Comparison of ENCODE assay signal across 21 cellular contexts in the genomic region with DNA sequence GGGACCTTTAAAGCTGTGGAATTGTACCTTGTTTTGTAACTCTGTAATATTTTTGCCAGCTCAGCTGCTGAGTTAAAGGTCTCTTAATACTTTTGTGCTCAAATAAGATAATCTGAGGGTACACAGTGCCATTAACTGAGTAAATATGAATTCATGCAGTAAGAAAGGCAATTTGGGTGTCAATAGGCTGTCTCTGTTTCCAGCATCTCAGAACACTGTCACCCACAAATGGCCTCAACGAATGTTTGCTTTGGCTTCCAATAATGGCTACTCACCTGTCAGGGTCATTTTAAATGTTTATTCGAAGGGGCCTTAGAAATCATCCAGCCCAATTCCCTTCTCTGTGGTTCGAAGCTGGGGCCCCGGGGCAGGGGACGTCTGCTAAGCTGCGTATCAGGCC.
DNase-seq lines count a peak whose midpoint lies in the region; ATAC-seq, FAIRE-seq and TF ChIP-seq lines count a peak whose summit lies in the region.
"Had no signal": no experiment of that assay in that cellular context is flagged by ENCODE, and none has a peak within 500 bp of the region (broad histone marks: within the 10 kb centered on the region; RNA-seq: fewer than 3 reads in every experiment).

No MANE protein-coding gene starts in this region.

- TF ChIP-seq POLR2A in HepG2 (IDR thresholded peaks at IDR 0.05; ENCODE audit: insufficient read depth in 1 of 2, low read depth in 2 of 2, low read length in 2 of 2): no peak

- H2AFZ ChIP-seq in HepG2 (ENCODE audit: low read length): no peak overlapping the region
- H2AFZ ChIP-seq: PC-9 had no signal

- H4K20me1 ChIP-seq in HepG2 (ENCODE audit: insufficient read depth, low read length): no peaks in the 10 kb centered on the region

- in situ Hi-C loops in HepG2 (cut with HindIII; ENCODE audit: extremely low pct_ligation_motif_present, low pct_unique_long_range_greater_than_20kb): no loop called here

- H3K9me3 ChIP-seq in HepG2 (ENCODE audit: low read length) (no peaks in the 10 kb centered on the region), BE2C (no peaks in the 10 kb centered on the region)
- H3K9me3 ChIP-seq: A549, SK-N-SH had no signal

- H3K4me3 ChIP-seq in HepG2 (replicated peaks in 1 of 3; ENCODE audit: insufficient read depth in 1 of 3, low read depth in 2 of 3, low read length in 3 of 3) (no peak overlapping the region), BE2C (ENCODE audit: low read depth, low read length) (no peak overlapping the region)
- H3K4me3 ChIP-seq: A549, PC-9 had no signal

- no peak overlapping the region for H3K9ac ChIP-seq in HepG2 (ENCODE audit: insufficient read depth, low read depth, low read length)
- H3K9ac ChIP-seq: KMS-11, SK-N-SH had no signal

- intact Hi-C loops in HepG2 (cut with micrococcal nuclease; ENCODE audit: unreplicated experiment): no loop called here

- no peak for ATAC-seq in HepG2
- no peak for ATAC-seq in GM21529 (IDR thresholded peaks at IDR 0.05; ENCODE audit: unreplicated experiment)
- ATAC-seq in HG03457 (IDR thresholded peaks at IDR 0.05; ENCODE audit: unreplicated experiment): no peak
- ATAC-seq in GM19035 (IDR thresholded peaks at IDR 0.05; ENCODE audit: unreplicated experiment): no peak
- ATAC-seq: A549 had no signal

- TF ChIP-seq EP300 in HepG2 (IDR thresholded peaks at IDR 0.05; ENCODE audit: low read depth in 2 of 2, low read length in 2 of 2) (no peak), HepG2 (CRISPR knock-in tag; IDR thresholded peaks at IDR 0.05; ENCODE audit: borderline replicate concordance) (no peak)

- H3K4me1 ChIP-seq in HepG2 (ENCODE audit: insufficient read depth, low read length): peaks cover 13% of the 10 kb centered on the region; the same call in 1 of the 2 replicates
- H3K4me1 ChIP-seq in BE2C: 0 out of 2 replicates have a peak, but pooled peaks cover 3% of the 10 kb centered on the region
- H3K4me1 ChIP-seq: A549 had no signal

- no peak for TF ChIP-seq CTCF in HepG2 (CRISPR knock-in tag; IDR thresholded peaks at IDR 0.05)
- no peak for TF ChIP-seq CTCF in BE2C (IDR thresholded peaks at IDR 0.05; ENCODE audit: low read depth, low read length)

- FAIRE-seq in HepG2 (lab: Jason Lieb, UNC): no peak
- FAIRE-seq: A549, H54 had no signal

- DNase-seq in COLO668 (lab: John Stamatoyannopoulos, UW; ENCODE audit: unreplicated experiment) (peak; percentile 39), NCI-H1436 (lab: John Stamatoyannopoulos, UW) (peak; percentile 19), NCI-H774 (lab: John Stamatoyannopoulos, UW) (peak; percentile 85), HepG2 (ENCODE audit: low spot score) (peak; percentile 7), BE2C (no peak)
- DNase-seq: Calu3, DND-41, GF-D8, MM.1S, NCI-H1694 treated with DMSO at 0.1 percent for 48 hours, NCI-H2171, PC-9, SK-N-SH, T-helper 1 cell had no signal

- no TSS peak for BruUV-seq in HepG2 (replicated peaks; lab: Mats Ljungman, UMichigan)

- no peak overlapping the region for H3K27ac ChIP-seq in HepG2 (ENCODE audit: extremely low read length, insufficient read depth, low read length)
- H3K27ac ChIP-seq: A549, HL-60, KMS-11, PC-9 had no signal

- H3K27me3 ChIP-seq in HepG2 (ENCODE audit: control insufficient read depth in 1 of 2, insufficient read depth in 2 of 2, low read length in 2 of 2): no peaks in the 10 kb centered on the region
- no peaks in the 10 kb centered on the region for H3K27me3 ChIP-seq in BE2C

- POLR2A ChIA-PET in HepG2 (lab: Yijun Ruan, JAX): no interaction called here

- 69% methylated on average over 5 of the region's 6 CpGs for WGBS in HepG2 (ENCODE audit: low lambda C conversion rate)

- H3K79me2 ChIP-seq in HepG2 (ENCODE audit: insufficient read depth, low read length): no peaks in the 10 kb centered on the region

- H3K36me3 ChIP-seq in HepG2 (replicated peaks in 1 of 2; ENCODE audit: control insufficient read depth in 1 of 2, insufficient read depth in 2 of 2, low read length in 2 of 2) (peaks cover 0 to 1% of the 10 kb centered on the region in 2 experiments; a peak in 2 of 5 replicates), BE2C (no peaks in the 10 kb centered on the region)

- no peak for TF ChIP-seq RAD21 in HepG2 (CRISPR knock-in tag; IDR thresholded peaks at IDR 0.05)

- H3K4me2 ChIP-seq in HepG2 (ENCODE audit: low read depth, low read length): no peak overlapping the region
- H3K4me2 ChIP-seq: A549, KMS-11, PC-9, SK-N-SH had no signal

- CTCF ChIA-PET in HepG2 (lab: Yijun Ruan, JAX; ENCODE audit: low intra/inter-chr PET ratio, low total read pairs): no interaction called here

TF ChIP-seq in HepG2, 621 proteins besides CTCF, POLR2A, EP300 and RAD21:
- TF ChIP-seq, protein P1, sequence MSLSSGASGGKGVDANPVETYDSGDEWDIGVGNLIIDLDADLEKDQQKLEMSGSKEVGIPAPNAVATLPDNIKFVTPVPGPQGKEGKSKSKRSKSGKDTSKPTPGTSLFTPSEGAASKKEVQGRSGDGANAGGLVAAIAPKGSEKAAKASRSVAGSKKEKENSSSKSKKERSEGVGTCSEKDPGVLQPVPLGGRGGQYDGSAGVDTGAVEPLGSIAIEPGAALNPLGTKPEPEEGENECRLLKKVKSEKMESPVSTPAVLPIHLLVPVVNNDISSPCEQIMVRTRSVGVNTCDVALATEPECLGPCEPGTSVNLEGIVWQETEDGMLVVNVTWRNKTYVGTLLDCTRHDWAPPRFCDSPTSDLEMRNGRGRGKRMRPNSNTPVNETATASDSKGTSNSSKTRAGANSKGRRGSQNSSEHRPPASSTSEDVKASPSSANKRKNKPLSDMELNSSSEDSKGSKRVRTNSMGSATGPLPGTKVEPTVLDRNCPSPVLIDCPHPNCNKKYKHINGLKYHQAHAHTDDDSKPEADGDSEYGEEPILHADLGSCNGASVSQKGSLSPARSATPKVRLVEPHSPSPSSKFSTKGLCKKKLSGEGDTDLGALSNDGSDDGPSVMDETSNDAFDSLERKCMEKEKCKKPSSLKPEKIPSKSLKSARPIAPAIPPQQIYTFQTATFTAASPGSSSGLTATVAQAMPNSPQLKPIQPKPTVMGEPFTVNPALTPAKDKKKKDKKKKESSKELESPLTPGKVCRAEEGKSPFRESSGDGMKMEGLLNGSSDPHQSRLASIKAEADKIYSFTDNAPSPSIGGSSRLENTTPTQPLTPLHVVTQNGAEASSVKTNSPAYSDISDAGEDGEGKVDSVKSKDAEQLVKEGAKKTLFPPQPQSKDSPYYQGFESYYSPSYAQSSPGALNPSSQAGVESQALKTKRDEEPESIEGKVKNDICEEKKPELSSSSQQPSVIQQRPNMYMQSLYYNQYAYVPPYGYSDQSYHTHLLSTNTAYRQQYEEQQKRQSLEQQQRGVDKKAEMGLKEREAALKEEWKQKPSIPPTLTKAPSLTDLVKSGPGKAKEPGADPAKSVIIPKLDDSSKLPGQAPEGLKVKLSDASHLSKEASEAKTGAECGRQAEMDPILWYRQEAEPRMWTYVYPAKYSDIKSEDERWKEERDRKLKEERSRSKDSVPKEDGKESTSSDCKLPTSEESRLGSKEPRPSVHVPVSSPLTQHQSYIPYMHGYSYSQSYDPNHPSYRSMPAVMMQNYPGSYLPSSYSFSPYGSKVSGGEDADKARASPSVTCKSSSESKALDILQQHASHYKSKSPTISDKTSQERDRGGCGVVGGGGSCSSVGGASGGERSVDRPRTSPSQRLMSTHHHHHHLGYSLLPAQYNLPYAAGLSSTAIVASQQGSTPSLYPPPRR (CRISPR knock-in tag; IDR thresholded peaks at IDR 0.05; ENCODE audit: borderline replicate concordance): peak; percentile 38; the same call in 1 of the 2 replicates
- TF ChIP-seq MIXL1 (CRISPR knock-in tag; IDR thresholded peaks at IDR 0.05) (no peak), HHEX (CRISPR knock-in tag; IDR thresholded peaks at IDR 0.05) (0 out of 2 replicates have a peak, but pooled peaks have one; percentile 51)
